ENCODE assay signal across 8 cellular contexts in the genomic region with DNA sequence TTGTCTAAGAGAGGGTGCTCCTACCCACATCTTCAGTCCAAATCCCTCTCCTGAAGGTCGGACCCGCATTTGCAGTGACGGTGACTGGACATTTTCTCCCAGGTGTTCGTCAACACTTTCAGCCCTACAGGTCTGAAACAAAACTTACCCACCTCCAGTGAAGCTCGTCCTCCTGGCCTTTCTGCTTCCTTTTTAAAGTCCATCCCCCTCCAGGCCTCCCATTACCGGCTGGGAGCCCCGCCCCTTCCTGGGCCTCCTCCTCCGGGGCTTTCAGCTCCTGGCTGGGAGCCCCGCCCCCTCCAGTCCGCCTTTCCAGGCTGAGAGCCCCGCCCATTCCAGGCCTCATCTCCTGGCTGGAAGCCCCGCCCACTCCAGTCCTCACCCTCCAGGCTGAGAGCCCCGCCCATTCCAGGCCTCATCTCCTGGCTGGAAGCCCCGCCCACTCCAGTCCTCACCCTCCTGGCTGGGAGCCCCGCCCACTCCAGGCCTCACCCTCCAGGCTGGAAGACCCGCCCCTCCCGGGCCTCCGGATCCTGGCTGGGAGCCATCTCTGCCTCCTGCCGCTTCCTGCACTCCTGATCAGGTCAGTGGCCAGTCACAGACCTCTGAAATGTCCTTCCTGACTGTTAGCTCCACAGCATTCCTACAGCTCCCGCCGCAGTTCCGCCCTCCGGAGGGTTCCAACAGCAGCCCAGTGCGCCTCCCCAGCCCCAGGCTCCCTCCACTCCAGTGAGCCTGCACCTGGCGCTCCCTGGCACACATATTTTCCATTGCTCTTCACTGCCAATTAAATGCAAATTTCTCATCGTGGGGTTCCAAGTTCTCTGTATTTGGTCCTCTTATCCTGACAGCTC.
DNase-seq lines count a peak whose midpoint lies in the region; ATAC-seq and TF ChIP-seq lines count a peak whose summit lies in the region.

No MANE protein-coding gene starts in this region.

- in situ Hi-C loops in HAP-1 (cut with MboI; ENCODE audit: low sequenced_read_pairs): loop anchor here (25.0 kb wide), 1 partner anchor 925 kb away; no protein-coding TSS in a partner anchor

- TF ChIP-seq CTCF in AG10803 (conservative IDR thresholded peaks at IDR 0.05; ENCODE audit: low read length) (no peak), psoas muscle (IDR thresholded peaks at IDR 0.05) (no peak)

- 28 to 38% (median 33%) methylated on average over 24 to 26 of the region's 26 CpGs for WGBS in psoas muscle, 3 donors

- H3K36me3 ChIP-seq in HAP-1 (replicated peaks): no peaks in the 10 kb centered on the region
- no peaks in the 10 kb centered on the region for H3K36me3 ChIP-seq in psoas muscle (ENCODE audit: insufficient read depth in 1 of 2, low read depth in 1 of 2)

- H3K4me3 ChIP-seq in AG10803 (ENCODE audit: low read length) (no peak overlapping the region), HAP-1 (peak overlapping the region; percentile 35), psoas muscle (peak overlapping the region; percentile 64)

- H3K27me3 ChIP-seq in HAP-1 (ENCODE audit: low read depth): no peaks in the 10 kb centered on the region
- peaks cover 0 to 1% (median 0%) of the 10 kb centered on the region in 3 donors for H3K27me3 ChIP-seq in psoas muscle (ENCODE audit: insufficient read depth in 3 of 3, low read length in 2 of 3)

- ATAC-seq in psoas muscle (peak; percentile 95 to 96 (median 95)), HG02642 (IDR thresholded peaks at IDR 0.05; ENCODE audit: poor library complexity, unreplicated experiment) (no peak)

- H3K9me3 ChIP-seq in HAP-1: no peaks in the 10 kb centered on the region
- no peaks in the 10 kb centered on the region for H3K9me3 ChIP-seq in psoas muscle

- peak; percentile 11 for DNase-seq in AG10803 (ENCODE audit: low read depth)
- DNase-seq in HAP-1 (ENCODE audit: low spot score in 2 of 2): peak; percentile 90 to 96
- peak; percentile 92 for DNase-seq in NCI-H226
- peak; percentile 32 for DNase-seq in activated CD8-positive, alpha-beta memory T cell treated with anti-CD3 and anti-CD28 coated beads, Interleukin-2, amount 50 U/mL, for 4 hours
- DNase-seq in cardiac septum (ENCODE audit: low spot score): peak; percentile 99
- DNase-seq in psoas muscle: peak; percentile 85 to 95
- no peak for DNase-seq in superior temporal gyrus (ENCODE audit: extremely low spot score)

- H3K27ac ChIP-seq in psoas muscle: peak overlapping the region; percentile 79

- peaks cover 9% of the 10 kb centered on the region for H3K4me1 ChIP-seq in HAP-1
- H3K4me1 ChIP-seq in psoas muscle: peaks cover 23% of the 10 kb centered on the region

- intact Hi-C loops in cardiac septum (cut with DNase I): no loop called here
- intact Hi-C loops in psoas muscle (cut with DNase I): no loop called here
